In the genomic region with DNA sequence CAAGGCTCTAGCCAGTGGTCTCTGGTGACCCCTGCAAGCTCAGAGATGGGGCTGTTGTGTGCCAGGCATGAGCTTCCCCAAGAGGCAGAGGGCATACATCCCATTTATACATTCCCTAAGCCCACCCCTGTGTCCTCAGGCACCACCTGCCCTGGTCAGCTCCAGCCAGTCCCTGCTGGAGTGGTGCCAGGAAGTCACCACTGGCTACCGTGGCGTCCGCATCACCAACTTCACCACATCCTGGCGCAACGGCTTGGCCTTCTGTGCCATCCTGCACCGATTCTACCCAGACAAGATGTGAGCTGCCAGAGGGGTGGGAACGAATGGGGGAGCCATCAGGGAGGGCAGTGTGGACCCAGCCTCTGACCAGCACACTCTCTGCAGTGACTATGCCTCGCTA, we compare ENCODE assay signal across 21 cellular contexts. TPM values are rescaled to one million over a fixed set of nuclear protein-coding genes. Genes with fewer than 3 reads are reported as not detected.
DNase-seq lines count a peak whose midpoint lies in the region; ATAC-seq, FAIRE-seq and TF ChIP-seq lines count a peak whose summit lies in the region.
"Had no signal": no experiment of that assay in that cellular context is flagged by ENCODE, and none has a peak within 500 bp of the region (broad histone marks: within the 10 kb centered on the region; RNA-seq: fewer than 3 reads in every experiment).

No MANE protein-coding gene starts in this region.

- WGBS in gastroesophageal sphincter (ENCODE audit: low coverage in 1 of 2), 2 donors, result no CpG with 5 or more reads among the region's 8 CpGs
- 77 to 91% methylated on average over 2 to 8 of the region's 8 CpGs for WGBS in upper lobe of left lung, 2 donors
- 87 to 94% (median 92%) methylated on average over 8 of the region's 8 CpGs for WGBS in heart left ventricle, 4 donors

- CTCF ChIA-PET in CD8-positive, alpha-beta memory T cell (lab: Charles Lee), result interaction anchor here (1.0 to 1.9 kb wide), 3 partner anchors 9 to 43 kb away, joined by 3 to 4 read pairs (median 4); no protein-coding TSS in a partner anchor
- CTCF ChIA-PET in T-cell (lab: Charles Lee), result no interaction called here

- no peaks in the 10 kb centered on the region for H3K27me3 Mint-ChIP-seq in CD8-positive, alpha-beta memory T cell
- H3K27me3 Mint-ChIP-seq in T-cell, result no peaks in the 10 kb centered on the region

- TF ChIP-seq POLR2A in gastroesophageal sphincter (IDR thresholded peaks at IDR 0.05), result no peak
- no peak for TF ChIP-seq POLR2A in gastrocnemius medialis (IDR thresholded peaks at IDR 0.05)
- no peak for TF ChIP-seq POLR2A in upper lobe of left lung (IDR thresholded peaks at IDR 0.05)
- no peak for TF ChIP-seq POLR2A in GM12891 (IDR thresholded peaks at IDR 0.05; ENCODE audit: low read depth, low read length)
- TF ChIP-seq POLR2A in heart left ventricle (IDR thresholded peaks at IDR 0.05), result no peak

- no peaks in the 10 kb centered on the region for H3K27me3 ChIP-seq in CD8-positive, alpha-beta memory T cell (ENCODE audit: insufficient read depth, low read length, poor library complexity, severe bottlenecking)
- H3K27me3 ChIP-seq in gastroesophageal sphincter, result no peaks in the 10 kb centered on the region
- H3K27me3 ChIP-seq in gastrocnemius medialis, result no peaks in the 10 kb centered on the region
- H3K27me3 ChIP-seq in upper lobe of left lung, result no peaks in the 10 kb centered on the region
- no peaks in the 10 kb centered on the region for H3K27me3 ChIP-seq in heart left ventricle
- H3K27me3 ChIP-seq: upper lobe of right lung had no signal

- H3K4me1 ChIP-seq in CD8-positive, alpha-beta memory T cell (ENCODE audit: insufficient read depth, low read length), result peaks cover 17% of the 10 kb centered on the region
- peaks cover 0 to 91% (median 30%) of the 10 kb centered on the region in 3 donors for H3K4me1 ChIP-seq in gastroesophageal sphincter
- H3K4me1 ChIP-seq in gastrocnemius medialis, result peaks cover 51 to 54% of the 10 kb centered on the region in 2 donors
- peaks cover 18 to 31% (median 27%) of the 10 kb centered on the region in 4 donors for H3K4me1 ChIP-seq in upper lobe of left lung
- H3K4me1 ChIP-seq in heart left ventricle, result peaks cover 6 to 45% (median 36%) of the 10 kb centered on the region in 12 donors
- H3K4me1 ChIP-seq: parathyroid adenoma had no signal

- H3K4me1 Mint-ChIP-seq in CD8-positive, alpha-beta memory T cell, result peaks cover 22 to 38% (median 23%) of the 10 kb centered on the region in 3 donors
- H3K4me1 Mint-ChIP-seq in T-cell, result peaks cover 23 to 40% (median 37%) of the 10 kb centered on the region in 3 donors

- no peak overlapping the region for H3K4me3 ChIP-seq in CD8-positive, alpha-beta memory T cell (ENCODE audit: low read length)
- H3K4me3 ChIP-seq in gastroesophageal sphincter (no peak overlapping the region), gastrocnemius medialis (no peak overlapping the region), upper lobe of left lung (no peak overlapping the region), heart left ventricle (no peak overlapping the region)
- H3K4me3 ChIP-seq: upper lobe of right lung had no signal

- intact Hi-C loops in gastrocnemius medialis (cut with DNase I; ENCODE audit: low total_unique reads), result no loop called here
- intact Hi-C loops in heart left ventricle (cut with DNase I), result no loop called here

- TF ChIP-seq CTCF in gastroesophageal sphincter (IDR thresholded peaks at IDR 0.05) (no peak), gastrocnemius medialis (IDR thresholded peaks at IDR 0.05 in 4 of 5, conservative IDR thresholded peaks at IDR 0.05 in 1 of 5) (no peak), upper lobe of left lung (IDR thresholded peaks at IDR 0.05) (no peak), heart left ventricle (IDR thresholded peaks at IDR 0.05) (no peak)

- H3K9me3 Mint-ChIP-seq in CD8-positive, alpha-beta memory T cell, result no peaks in the 10 kb centered on the region
- H3K9me3 Mint-ChIP-seq in T-cell, result no peaks in the 10 kb centered on the region
- H3K9me3 Mint-ChIP-seq: activated T-helper 2 cell treated with anti-CD3 and anti-CD28 coated beads, Interferon-gamma antibody, Interleukin-2, Interleukin-4, amounts not matched to agents 10 μg/mL and 5 μg/mL and 100 μg/mL, durations not matched to agents 14 hours and 24 hours and 36 hours had no signal

- peaks cover 3 to 71% (median 5%) of the 10 kb centered on the region in 3 donors for H3K36me3 Mint-ChIP-seq in CD8-positive, alpha-beta memory T cell
- H3K36me3 Mint-ChIP-seq in T-cell, result peaks cover 19% of the 10 kb centered on the region

- no peak overlapping the region for H3K27ac ChIP-seq in CD8-positive, alpha-beta memory T cell (ENCODE audit: low read depth, low read length)
- H3K27ac ChIP-seq in gastroesophageal sphincter, result peak overlapping the region in 3 of 4 donors; percentile 27 to 86 (median 80)
- H3K27ac ChIP-seq in gastrocnemius medialis, result peak overlapping the region; percentile 100
- H3K27ac ChIP-seq in upper lobe of left lung, result no peak overlapping the region
- peak overlapping the region in 1 of 12 donors; percentile 24 for H3K27ac ChIP-seq in heart left ventricle
- H3K27ac ChIP-seq: epithelial cell of prostate, parathyroid adenoma, upper lobe of right lung had no signal

- peak overlapping the region in 6 of 8 donors; percentile 38 to 88 (median 55) for H3K27ac Mint-ChIP-seq in CD8-positive, alpha-beta memory T cell
- H3K27ac Mint-ChIP-seq in T-cell, result peak overlapping the region; percentile 2 to 72
- H3K27ac Mint-ChIP-seq: activated T-helper 2 cell treated with anti-CD3 and anti-CD28 coated beads, Interferon-gamma antibody, Interleukin-2, Interleukin-4, amounts not matched to agents 10 μg/mL and 5 μg/mL and 100 μg/mL, durations not matched to agents 14 hours and 24 hours and 36 hours had no signal

- H3K36me3 ChIP-seq in CD8-positive, alpha-beta memory T cell (ENCODE audit: insufficient read depth, low read length), result peaks cover 21% of the 10 kb centered on the region
- peaks cover 0 to 74% of the 10 kb centered on the region in 2 donors for H3K36me3 ChIP-seq in gastroesophageal sphincter
- H3K36me3 ChIP-seq in gastrocnemius medialis, result peaks cover 0 to 60% of the 10 kb centered on the region in 2 donors
- peaks cover 0 to 74% (median 52%) of the 10 kb centered on the region in 4 donors for H3K36me3 ChIP-seq in upper lobe of left lung
- peaks cover 0 to 73% (median 50%) of the 10 kb centered on the region in 9 donors for H3K36me3 ChIP-seq in heart left ventricle

- H3K9me3 ChIP-seq in CD8-positive, alpha-beta memory T cell (ENCODE audit: low read length), result no peaks in the 10 kb centered on the region
- H3K9me3 ChIP-seq in gastroesophageal sphincter, result no peaks in the 10 kb centered on the region
- no peaks in the 10 kb centered on the region for H3K9me3 ChIP-seq in gastrocnemius medialis
- no peaks in the 10 kb centered on the region for H3K9me3 ChIP-seq in upper lobe of left lung
- no peaks in the 10 kb centered on the region for H3K9me3 ChIP-seq in heart left ventricle
- H3K9me3 ChIP-seq: SK-N-SH, upper lobe of right lung had no signal

- no peak for DNase-seq in CD8-positive, alpha-beta memory T cell
- DNase-seq in T-cell (no peak), gastrocnemius medialis (no peak), upper lobe of left lung (no peak), GM12891 (ENCODE audit: insufficient read length, low spot score) (no peak), heart left ventricle (no peak)
- DNase-seq: activated CD4-positive, CD25-positive, alpha-beta regulatory T cell treated with anti-CD3 and anti-CD28 coated beads, Interleukin-2, amount 50 U/mL, for 72 hours; central memory CD4-positive, alpha-beta T cell; NCI-H1417; NCI-H446 treated with DMSO at 0.1 percent for 48 hours; stimulated activated CD4-positive, alpha-beta T cell treated with anti-CD3 and anti-CD28 coated beads, Interleukin-1b, Interleukin-23, amount 100 ng/mL, for 48 hours; stimulated activated naive CD4-positive, alpha-beta T cell treated with Interleukin-2 at 50 U/mL for 16 hours; upper lobe of right lung had no signal

- no peak for TF ChIP-seq EP300 in gastroesophageal sphincter (IDR thresholded peaks at IDR 0.05)
- no peak for TF ChIP-seq EP300 in upper lobe of left lung (IDR thresholded peaks at IDR 0.05)

- in situ Hi-C loops in gastrocnemius medialis (cut with MboI; ENCODE audit: low sequenced_read_pairs in 4 of 4), result no loop called here

- no peak overlapping the region for H3K4me3 Mint-ChIP-seq in CD8-positive, alpha-beta memory T cell
- no peak overlapping the region for H3K4me3 Mint-ChIP-seq in T-cell

- ATAC-seq in T-cell (replicated peaks in 1 of 4) (no peak), gastroesophageal sphincter (no peak), gastrocnemius medialis (no peak), upper lobe of left lung (ENCODE audit: low FRiP score in 2 of 2) (no peak), heart left ventricle (no peak)
- ATAC-seq: upper lobe of right lung had no signal

- POLR2A ChIA-PET in CD8-positive, alpha-beta memory T cell (lab: Charles Lee), result no interaction called here
- POLR2A ChIA-PET in T-cell (lab: Charles Lee), result no interaction called here

- no peak for FAIRE-seq in GM12891 (lab: Jason Lieb, UNC)
- FAIRE-seq: GM18507 had no signal

RNA-seq across cellular contexts. Expression of a gene that starts 8.2 kb away (rescaled TPM):
- 100 to 1,000 TPM in 1 of 2 experiments, 10 to 100 TPM in 1; 97.3 to 100 TPM for total RNA-seq in CD8-positive, alpha-beta memory T cell
- 25.1 TPM for polyA plus RNA-seq in CD8-positive, alpha-beta memory T cell
- 100 to 1,000 TPM; 115 to 170 (median 150) TPM for total RNA-seq in T-cell
- 100 to 1,000 TPM; 172 to 329 (median 202) TPM for total RNA-seq in gastroesophageal sphincter
- 100 to 1,000 TPM; 191 to 374 (median 250) TPM for total RNA-seq in gastrocnemius medialis
- total RNA-seq in upper lobe of left lung, result 100 to 1,000 TPM in 4 of 6 donors, 10 to 100 TPM in 2; 70.4 to 220 (median 133) TPM
- 36.3 TPM for polyA plus RNA-seq in GM12891 (2012; ENCODE audit: low read depth, missing spikeins)
- 100 to 1,000 TPM in 3 of 9 donors, 10 to 100 TPM in 6; 37.4 to 144 (median 80.9) TPM for total RNA-seq in heart left ventricle
- 10 to 100 TPM; 52.3 to 71.4 TPM for polyA plus RNA-seq in heart left ventricle

RNA-seq across cellular contexts. Expression of a gene that starts 11.5 kb away (rescaled TPM):
- under 1 TPM; 0.59 to 0.64 TPM for total RNA-seq in CD8-positive, alpha-beta memory T cell
- not detected for polyA plus RNA-seq in CD8-positive, alpha-beta memory T cell
- total RNA-seq in T-cell, result 1 to 10 TPM; 2.3 to 8.0 (median 3.6) TPM
- 1 to 10 TPM in 1 of 4 donors, under 1 TPM in 2, not detected in 1; 0.40 to 1.5 (median 0.93) TPM for total RNA-seq in gastroesophageal sphincter
- 10 to 100 TPM in 1 of 4 donors, under 1 TPM in 1, not detected in 2; 0.39 to 18.6 TPM for total RNA-seq in gastrocnemius medialis
- total RNA-seq in upper lobe of left lung, result 1 to 10 TPM in 4 of 6 donors, under 1 TPM in 1, not detected in 1; 0.59 to 3.7 (median 1.7) TPM
- polyA plus RNA-seq in GM12891 (2012; ENCODE audit: low read depth, missing spikeins), result 0.09 TPM
- total RNA-seq in heart left ventricle, result under 1 TPM in 7 of 9 donors, not detected in 2; 0.18 to 0.75 (median 0.41) TPM
- 1 to 10 TPM in 1 of 2 donors, under 1 TPM in 1; 0.42 to 1.6 TPM for polyA plus RNA-seq in heart left ventricle
- total RNA-seq: kidney epithelial cell, RPMI7951 had no signal

RNA-seq across cellular contexts. Expression of a gene that starts 11.8 kb away (rescaled TPM):
- total RNA-seq in CD8-positive, alpha-beta memory T cell, result 10 to 100 TPM; 30.8 to 34.1 TPM
- polyA plus RNA-seq in CD8-positive, alpha-beta memory T cell, result 138 TPM
- 10 to 100 TPM; 36.3 to 72.9 (median 69.3) TPM for total RNA-seq in T-cell
- total RNA-seq in gastroesophageal sphincter, result 10 to 100 TPM; 36.6 to 68.3 (median 55.0) TPM
- 100 to 1,000 TPM in 3 of 4 donors, 10 to 100 TPM in 1; 86.6 to 154 (median 119) TPM for total RNA-seq in gastrocnemius medialis
- 10 to 100 TPM; 27.9 to 65.8 (median 45.3) TPM for total RNA-seq in upper lobe of left lung
- 18.3 TPM for polyA plus RNA-seq in GM12891 (2012; ENCODE audit: low read depth, missing spikeins)
- 10 to 100 TPM; 25.8 to 87.9 (median 38.4) TPM for total RNA-seq in heart left ventricle
- 10 to 100 TPM; 46.6 to 50.0 TPM for polyA plus RNA-seq in heart left ventricle

RNA-seq across cellular contexts. Expression of a gene that starts 13.8 kb away (rescaled TPM):
- 10 to 100 TPM; 69.6 to 77.9 TPM for total RNA-seq in CD8-positive, alpha-beta memory T cell
- polyA plus RNA-seq in CD8-positive, alpha-beta memory T cell, result 81.4 TPM
- total RNA-seq in T-cell (10 to 100 TPM; 32.5 to 36.9 (median 34.5) TPM), gastroesophageal sphincter (10 to 100 TPM; 38.4 to 73.5 (median 43.5) TPM), gastrocnemius medialis (10 to 100 TPM; 54.7 to 99.4 (median 75.3) TPM), upper lobe of left lung (10 to 100 TPM; 22.6 to 60.7 (median 39.7) TPM), heart left ventricle (10 to 100 TPM; 23.2 to 63.6 (median 33.9) TPM)
- polyA plus RNA-seq in GM12891 (2012; ENCODE audit: low read depth, missing spikeins), result 48.7 TPM
- polyA plus RNA-seq in heart left ventricle, result 100 to 1,000 TPM in 1 of 2 donors, 10 to 100 TPM in 1; 49.7 to 101 TPM

RNA-seq across cellular contexts. Expression of a gene that starts 25.9 kb away (rescaled TPM):
- 10 to 100 TPM; 33.2 to 35.4 TPM for total RNA-seq in CD8-positive, alpha-beta memory T cell
- 17.9 TPM for polyA plus RNA-seq in CD8-positive, alpha-beta memory T cell
- total RNA-seq in T-cell, result 100 to 1,000 TPM; 200 to 364 (median 284) TPM
- total RNA-seq in gastroesophageal sphincter, result 100 to 1,000 TPM in 3 of 4 donors, 10 to 100 TPM in 1; 90.6 to 173 (median 139) TPM
- total RNA-seq in gastrocnemius medialis, result 10 to 100 TPM; 18.5 to 56.6 (median 35.6) TPM
- 100 to 1,000 TPM in 5 of 6 donors, 10 to 100 TPM in 1; 99.9 to 479 (median 131) TPM for total RNA-seq in upper lobe of left lung
- 14.6 TPM for polyA plus RNA-seq in GM12891 (2012; ENCODE audit: low read depth, missing spikeins)
- total RNA-seq in heart left ventricle, result 100 to 1,000 TPM in 1 of 9 donors, 10 to 100 TPM in 8; 51.4 to 125 (median 88.9) TPM
- polyA plus RNA-seq in heart left ventricle, result 10 to 100 TPM; 26.3 to 36.3 TPM

Comparison
In these comparisons a context has a peak if more than half of its experiments do, and no peak if none do; other contexts are left out.
1. H3K27ac ChIP-seq: peak in gastroesophageal sphincter (3 of 4) and gastrocnemius medialis (4 of 4); none in CD8-positive, alpha-beta memory T cell (single experiment) and upper lobe of left lung (0 of 4).